ENCODE assay signal across 11 cellular contexts in the genomic region with DNA sequence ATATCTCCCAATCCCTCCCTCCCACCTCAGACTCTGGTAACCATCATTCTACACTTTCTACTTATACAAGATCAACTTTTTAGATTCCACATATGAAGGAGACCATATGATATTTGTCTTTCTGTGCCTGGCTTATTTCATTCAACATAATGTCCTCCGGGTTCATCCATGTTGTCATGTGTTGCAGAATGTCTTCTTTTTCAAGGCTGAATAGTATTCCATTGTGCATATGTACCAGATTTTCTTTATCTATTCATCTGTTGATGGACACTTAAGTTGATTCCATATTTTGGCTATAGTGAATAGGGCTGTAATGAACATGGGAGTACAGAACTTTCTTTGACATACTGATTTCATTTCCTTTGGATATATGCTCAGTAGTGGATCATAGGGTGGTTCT.
"Had no signal": no experiment of that assay in that cellular context is flagged by ENCODE, and none has a peak within 500 bp of the region (broad histone marks: within the 10 kb centered on the region; RNA-seq: fewer than 3 reads in every experiment).

No MANE protein-coding gene starts in this region.

- H2AFZ ChIP-seq: GM23248, GM23338 had no signal

- H3K4me3 Mint-ChIP-seq: GM23338, H9, HFFc6 had no signal

- H3K27ac ChIP-seq: GM23248 had no signal

- H3K36me3 ChIP-seq: HAP-1 had no signal

- H3K9me3 ChIP-seq: HAP-1 had no signal

- DNase-seq: GM23248, GOT3, H7, H9, HCEC 1CT, HFFc6 had no signal

- FAIRE-seq: H1, H54 had no signal

- H3K4me2 ChIP-seq: GM23338 had no signal

- H3K27ac Mint-ChIP-seq: GM23338, H9, HFFc6 had no signal

- ATAC-seq: GM23338, HCT116 had no signal

- H3K4me3 ChIP-seq: GM23248, GM23338, HAP-1 had no signal

- H3K9ac ChIP-seq: GM23248 had no signal

- H3K9me3 Mint-ChIP-seq: GM23338, H9, HFFc6 had no signal
